In the genomic region with DNA sequence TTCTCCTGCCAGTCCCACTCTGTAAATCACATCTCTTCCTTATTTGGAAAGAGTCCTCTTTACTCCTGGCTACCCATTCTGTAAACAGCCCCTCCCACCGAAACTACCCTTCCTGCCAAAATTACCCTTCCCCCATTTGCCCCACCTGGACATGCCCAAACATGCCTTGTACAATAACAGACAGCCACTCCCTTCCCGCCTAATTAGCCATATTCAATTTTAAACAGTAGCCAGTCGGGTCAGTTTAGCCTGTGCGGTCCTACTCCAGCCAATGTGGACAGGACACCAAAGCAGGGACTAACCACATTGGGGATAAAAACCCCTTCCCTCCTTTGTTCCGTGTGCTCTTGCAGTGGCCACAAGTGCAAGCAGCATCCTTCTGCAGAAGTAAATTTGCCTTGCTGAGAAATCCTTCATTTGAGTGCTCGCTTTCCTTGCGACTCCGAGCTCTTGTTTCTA, we compare ENCODE assay signal across 21 cellular contexts. TPM values are rescaled to one million over a fixed set of nuclear protein-coding genes. Genes with fewer than 3 reads are reported as not detected.
A peak's percentile ranks its signal among the peaks of the same experiment; 100 is the strongest.
DNase-seq lines count a peak whose midpoint lies in the region; ATAC-seq and TF ChIP-seq lines count a peak whose summit lies in the region.
"Had no signal": no experiment of that assay in that cellular context is flagged by ENCODE, and none has a peak within 500 bp of the region (broad histone marks: within the 10 kb centered on the region; RNA-seq: fewer than 3 reads in every experiment).

No MANE protein-coding gene starts in this region.

- TF ChIP-seq CTCF in 22Rv1 (IDR thresholded peaks at IDR 0.05), result no peak

- H3K27ac ChIP-seq in 22Rv1, result peak overlapping the region; percentile 76
- H3K27ac ChIP-seq: BLaER1 treated with 17β-estradiol and CSF1 and Interleukin-3, amounts not matched to agents 10 nM and 100 nM; HL-60 had no signal

- in situ Hi-C loops in Caki2 (cut with HindIII; ENCODE audit: low pct_unique_long_range_greater_than_20kb, low sequenced_read_pairs), result no loop called here

- no peak for ATAC-seq in GM21515 (IDR thresholded peaks at IDR 0.05; ENCODE audit: unreplicated experiment)

- DNase-seq in Caki2 (ENCODE audit: low read depth) (peak; percentile 19), RPMI8226 (peak; percentile 4), islet precursor cell (peak; percentile 90), ecto neural progenitor cell (ENCODE audit: low spot score) (no peak)
- DNase-seq in stimulated activated CD4-positive, alpha-beta T cell treated with anti-CD3 and anti-CD28 coated beads, Interleukin-2, amount 100 ng/mL, for 48 hours, result no peak
- DNase-seq: CD4-positive, alpha-beta memory T cell; EL; GF-D8; KG1; NCI-H1694; NCI-H2081; NCI-H2171 treated with DMSO at 0.1 percent for 48 hours; NCI-H446; NCI-H526 treated with DMSO at 0.1 percent for 48 hours; NK-92 treated with Interleukin-12 subunit alpha and Interleukin-12 subunit beta, amount 100 ng/mL, for 24 hours; T-helper 1 cell had no signal

RNA-seq across cellular contexts. Expression of a gene that starts 56.3 kb away (rescaled TPM):
- 0.64 and 2.3 TPM in 2 replicates for total RNA-seq in Caki2 (2014; rRNA removed; shearing (Covaris generic); ENCODE audit: low replicate concordance)
- total RNA-seq: HT-29 had no signal

Comparison
In these comparisons a context has a peak if more than half of its experiments do, and no peak if none do; other contexts are left out.
1. DNase-seq: peak in Caki2 (single experiment), RPMI8226 (single experiment) and islet precursor cell (single experiment); none in stimulated activated CD4-positive, alpha-beta T cell treated with anti-CD3 and anti-CD28 coated beads, Interleukin-2, amount 100 ng/mL, for 48 hours (0 of 2) and ecto neural progenitor cell (single experiment).